In the genomic region with DNA sequence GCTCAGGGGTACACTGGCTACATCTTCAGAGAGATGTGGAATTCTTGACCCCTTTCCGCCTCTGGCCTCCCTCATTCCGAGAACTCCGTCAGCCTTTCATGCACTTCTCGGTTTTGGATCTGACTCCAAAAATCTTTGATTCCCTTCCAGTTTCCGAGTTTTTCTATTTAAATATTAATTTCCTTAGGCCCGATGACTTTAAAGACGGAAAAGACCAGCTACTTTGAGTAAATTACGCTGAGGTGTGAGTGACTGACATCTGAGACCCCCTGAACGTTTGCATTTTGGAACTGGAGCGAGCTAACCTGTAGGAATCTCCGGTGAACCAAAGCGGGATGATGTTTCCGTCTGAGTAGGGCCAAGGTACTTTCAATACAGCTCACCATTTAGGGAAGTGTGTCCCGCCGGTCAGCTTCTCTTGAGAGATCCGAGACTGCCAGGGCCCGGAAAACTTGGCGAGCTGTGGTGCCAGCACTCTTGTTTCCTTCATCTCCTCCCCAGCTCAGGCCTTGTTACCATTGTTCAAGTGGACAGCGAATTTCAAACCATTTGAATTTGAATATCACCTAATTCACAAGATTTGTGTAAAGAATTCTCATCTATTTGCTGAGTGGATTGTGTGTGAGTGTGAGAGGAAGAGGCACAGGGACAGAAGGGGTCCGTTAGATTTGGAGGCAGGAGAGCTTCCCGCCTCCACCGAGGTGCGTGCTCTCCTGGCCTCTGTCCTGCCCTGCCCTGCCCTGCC, we compare ENCODE assay signal across 30 cellular contexts. TPM values are rescaled to one million over a fixed set of nuclear protein-coding genes. Genes with fewer than 3 reads are reported as not detected.
A peak's percentile ranks its signal among the peaks of the same experiment; 100 is the strongest.
DNase-seq lines count a peak whose midpoint lies in the region; ATAC-seq lines count a peak whose summit lies in the region.
"Had no signal": no experiment of that assay in that cellular context is flagged by ENCODE, and none has a peak within 500 bp of the region (broad histone marks: within the 10 kb centered on the region; RNA-seq: fewer than 3 reads in every experiment).

No MANE protein-coding gene starts in this region.

- H3K9me3 ChIP-seq in NT2/D1 (ENCODE audit: insufficient read depth, low read length) (no peaks in the 10 kb centered on the region), iPS-20b (ENCODE audit: insufficient read depth, low read depth, low read length) (peaks cover 3% of the 10 kb centered on the region; the same call in 1 of the 2 replicates)
- H3K9me3 ChIP-seq: A549, tibial nerve had no signal

- H3K4me3 Mint-ChIP-seq in activated CD4-positive, alpha-beta T cell treated with anti-CD3 and anti-CD28 coated beads, Interleukin-2, amount 10 ng/mL, durations not matched to agents 24 days and 14 days = no peak overlapping the region
- peak overlapping the region in 1 of 2 donors; percentile 19 for H3K4me3 Mint-ChIP-seq in stimulated activated naive B cell treated with anti-CD40 and anti-IgM and Interleukin-4, amounts not matched to agents 10 μg/mL and 1 μg/mL and 100 μg/mL, for 72 hours
- H3K4me3 Mint-ChIP-seq: activated B cell treated with CpG ODN at 0.5 μM for 24 hours; activated naive CD4-positive, alpha-beta T cell treated with anti-CD3 and anti-CD28 coated beads, Interleukin-2, amount 50 U/mL, for 24 hours; activated T-cell treated with anti-CD3 and anti-CD28 coated beads, Interleukin-2, amount 50 U/mL, for 24 hours; B cell; central memory CD8-positive, alpha-beta T cell; stimulated activated naive CD8-positive, alpha-beta T cell treated with anti-CD3 and anti-CD28 coated beads, Interleukin-15, Interleukin-2, amounts not matched to agents 100 ng/mL and 50 ng/mL, for 24 hours had no signal

- H3K36me3 ChIP-seq in NT2/D1 (ENCODE audit: insufficient read depth, insufficient read length, low read length) (no peaks in the 10 kb centered on the region), iPS-20b (ENCODE audit: insufficient read depth, low read depth, low read length) (no peaks in the 10 kb centered on the region)
- H3K36me3 ChIP-seq: tibial nerve had no signal

- intact Hi-C loops in activated CD4-positive, alpha-beta T cell treated with anti-CD3 and anti-CD28 coated beads, Interleukin-2, amount 10 ng/mL, durations not matched to agents 24 days and 14 days (cut with micrococcal nuclease) = loop anchor here (5.0 kb wide), 1 partner anchor 1178 kb away; a partner anchor contains a TSS

- H3K27ac ChIP-seq in iPS-20b (ENCODE audit: low read length) = no peak overlapping the region
- H3K27ac ChIP-seq: A549, epithelial cell of prostate, SK-N-MC, tibial nerve had no signal

- peaks cover 3% of the 10 kb centered on the region for H3K4me1 Mint-ChIP-seq in activated CD4-positive, alpha-beta T cell treated with anti-CD3 and anti-CD28 coated beads, Interleukin-2, amount 10 ng/mL, durations not matched to agents 24 days and 14 days
- peaks cover 9 to 28% of the 10 kb centered on the region in 2 donors for H3K4me1 Mint-ChIP-seq in stimulated activated naive B cell treated with anti-CD40 and anti-IgM and Interleukin-4, amounts not matched to agents 10 μg/mL and 1 μg/mL and 100 μg/mL, for 72 hours

- H3K4me1 ChIP-seq in NT2/D1 (ENCODE audit: insufficient read depth, insufficient read length) (peaks cover 22% of the 10 kb centered on the region), iPS-20b (ENCODE audit: insufficient read depth, low read length) (peaks cover 49% of the 10 kb centered on the region)

- peak overlapping the region; percentile 51 for H3K9ac ChIP-seq in NT2/D1 (ENCODE audit: insufficient read length, low read depth)
- H3K9ac ChIP-seq in iPS-20b (ENCODE audit: low read depth, low read length) = no peak overlapping the region

- H3K27ac Mint-ChIP-seq in activated CD4-positive, alpha-beta T cell treated with anti-CD3 and anti-CD28 coated beads, Interleukin-2, amount 10 ng/mL, durations not matched to agents 24 days and 14 days = peak overlapping the region; percentile 37
- peak overlapping the region; percentile 67 for H3K27ac Mint-ChIP-seq in stimulated activated naive B cell treated with anti-CD40 and anti-IgM and Interleukin-4, amounts not matched to agents 10 μg/mL and 1 μg/mL and 100 μg/mL, for 72 hours
- H3K27ac Mint-ChIP-seq: activated B cell treated with CpG ODN at 0.5 μM for 24 hours; activated naive CD4-positive, alpha-beta T cell treated with anti-CD3 and anti-CD28 coated beads, Interleukin-2, amount 50 U/mL, for 24 hours; activated T-cell treated with anti-CD3 and anti-CD28 coated beads, Interleukin-2, amount 50 U/mL, for 24 hours; B cell; stimulated activated naive CD8-positive, alpha-beta T cell treated with anti-CD3 and anti-CD28 coated beads, Interleukin-15, Interleukin-2, amounts not matched to agents 100 ng/mL and 50 ng/mL, for 24 hours had no signal

- ATAC-seq in stimulated activated naive B cell treated with anti-CD40 and anti-IgM and Interleukin-4, amounts not matched to agents 10 μg/mL and 1 μg/mL and 100 μg/mL, for 72 hours (replicated peaks) = no peak
- no peak for ATAC-seq in HG03520 (IDR thresholded peaks at IDR 0.05; ENCODE audit: unreplicated experiment)
- ATAC-seq: right cardiac atrium had no signal

- peaks cover 87% of the 10 kb centered on the region for H3K27me3 Mint-ChIP-seq in activated CD4-positive, alpha-beta T cell treated with anti-CD3 and anti-CD28 coated beads, Interleukin-2, amount 10 ng/mL, durations not matched to agents 24 days and 14 days
- H3K27me3 Mint-ChIP-seq in stimulated activated naive B cell treated with anti-CD40 and anti-IgM and Interleukin-4, amounts not matched to agents 10 μg/mL and 1 μg/mL and 100 μg/mL, for 72 hours = peaks cover 69 to 87% of the 10 kb centered on the region in 2 donors

- DNase-seq in activated CD4-positive, alpha-beta T cell treated with anti-CD3 and anti-CD28 coated beads, Interleukin-2, amount 10 ng/mL, durations not matched to agents 24 days and 14 days = no peak
- DNase-seq in activated CD4-positive, alpha-beta T cell treated with anti-CD3 and anti-CD28 coated beads for 4 hours = no peak
- DNase-seq in NT2/D1 (ENCODE audit: low read depth, low spot score) (no peak), NCI-H187 (lab: John Stamatoyannopoulos, UW) (no peak), NOMO-1 treated with dmso at 0.1 percent for 144 hours (lab: John Stamatoyannopoulos, UW; ENCODE audit: unreplicated experiment) (no peak)
- DNase-seq in stimulated activated naive B cell treated with anti-CD40 and anti-IgM and Interleukin-4, amounts not matched to agents 10 μg/mL and 1 μg/mL and 100 μg/mL, for 72 hours = no peak
- DNase-seq: activated B cell treated with CpG ODN at 0.5 μM for 24 hours; activated T-cell treated with anti-CD3 and anti-CD28 coated beads, Interleukin-2, amount 50 U/mL, for 24 hours; DND-41; NCI-H1417 treated with DMSO at 0.1 percent for 48 hours; NCI-H510A treated with DMSO at 0.1 percent for 48 hours; right cardiac atrium; RPMI8226; stimulated activated CD4-positive, alpha-beta T cell treated with anti-CD3 and anti-CD28 coated beads, Interleukin-12 subunit alpha, Interleukin-12 subunit beta, amount 100 ng/mL, for 4 hours; stimulated activated CD4-positive, alpha-beta T cell treated with anti-CD3 and anti-CD28 coated beads, Interleukin-4, amount 100 ng/mL, for 4 hours had no signal

- H3K36me3 Mint-ChIP-seq in activated CD4-positive, alpha-beta T cell treated with anti-CD3 and anti-CD28 coated beads, Interleukin-2, amount 10 ng/mL, durations not matched to agents 24 days and 14 days (ENCODE audit: low read depth) = no peaks in the 10 kb centered on the region
- H3K36me3 Mint-ChIP-seq in stimulated activated naive B cell treated with anti-CD40 and anti-IgM and Interleukin-4, amounts not matched to agents 10 μg/mL and 1 μg/mL and 100 μg/mL, for 72 hours = peaks cover 0 to 7% of the 10 kb centered on the region in 2 donors

- H3K4me3 ChIP-seq in NT2/D1 (ENCODE audit: insufficient read length, low read depth) (peak overlapping the region; percentile 0), iPS-20b (ENCODE audit: low read length) (peak overlapping the region; percentile 40; the same call in 1 of the 2 replicates)
- H3K4me3 ChIP-seq: A549, SK-N-MC had no signal

- H3K27me3 ChIP-seq in NT2/D1 (ENCODE audit: insufficient read depth, insufficient read length) (peaks cover 100% of the 10 kb centered on the region), iPS-20b (ENCODE audit: insufficient read depth, low read length) (peaks cover 100% of the 10 kb centered on the region)

- H3K9me3 Mint-ChIP-seq in activated CD4-positive, alpha-beta T cell treated with anti-CD3 and anti-CD28 coated beads, Interleukin-2, amount 10 ng/mL, durations not matched to agents 24 days and 14 days = peaks cover 11% of the 10 kb centered on the region
- no peaks in the 10 kb centered on the region for H3K9me3 Mint-ChIP-seq in stimulated activated naive B cell treated with anti-CD40 and anti-IgM and Interleukin-4, amounts not matched to agents 10 μg/mL and 1 μg/mL and 100 μg/mL, for 72 hours
- H3K9me3 Mint-ChIP-seq: activated B cell treated with CpG ODN at 0.5 μM for 24 hours; activated naive CD4-positive, alpha-beta T cell treated with anti-CD3 and anti-CD28 coated beads, Interleukin-2, amount 50 U/mL, for 24 hours; activated T-cell treated with anti-CD3 and anti-CD28 coated beads, Interleukin-2, amount 50 U/mL, for 24 hours; central memory CD8-positive, alpha-beta T cell; stimulated activated naive CD8-positive, alpha-beta T cell treated with anti-CD3 and anti-CD28 coated beads, Interleukin-15, Interleukin-2, amounts not matched to agents 100 ng/mL and 50 ng/mL, for 24 hours had no signal

RNA-seq across cellular contexts. Expression of a gene that starts 5.4 kb away (rescaled TPM):
- not detected in 2 replicates for total RNA-seq in activated CD4-positive, alpha-beta T cell treated with anti-CD3 and anti-CD28 coated beads, Interleukin-2, amount 10 ng/mL, durations not matched to agents 24 days and 14 days
- total RNA-seq: activated B cell treated with CpG ODN at 0.5 μM for 24 hours, B cell, fibroblast of villous mesenchyme, H4, lung microvascular endothelial cell, M059J, omental fat pad, right cardiac atrium, tibial nerve had no signal
